Comparison of ENCODE assay signal across 17 cellular contexts in genomic region chr6:118902731-118903130, GRCh38. TPM values are rescaled to one million over a fixed set of nuclear protein-coding genes. Genes with fewer than 3 reads are reported as not detected.
A peak's percentile ranks its signal among the peaks of the same experiment; 100 is the strongest.
DNase-seq lines count a peak whose midpoint lies in the region; ATAC-seq, FAIRE-seq and TF ChIP-seq lines count a peak whose summit lies in the region.
"Had no signal": no experiment of that assay in that cellular context is flagged by ENCODE, and none has a peak within 500 bp of the region (broad histone marks: within the 10 kb centered on the region; RNA-seq: fewer than 3 reads in every experiment).

No MANE protein-coding gene starts in this region.

- in situ Hi-C loops in HAP-1 (cut with MboI; ENCODE audit: low sequenced_read_pairs): no loop called here

- H3K36me3 Mint-ChIP-seq in activated T-cell treated with anti-CD3 and anti-CD28 coated beads, Interleukin-2, amount 50 U/mL, for 24 hours (ENCODE audit: low read depth): peaks cover 92% of the 10 kb centered on the region
- peaks cover 8% of the 10 kb centered on the region for H3K36me3 Mint-ChIP-seq in T-helper 17 cell (ENCODE audit: low read depth)

- peak overlapping the region; percentile 5 for H3K27ac ChIP-seq in endothelial cell of umbilical vein (ENCODE audit: insufficient read depth, low read depth, low read length)
- peak overlapping the region; percentile 19 for H3K27ac ChIP-seq in osteoblast (ENCODE audit: low read depth, low read length)
- H3K27ac ChIP-seq: esophagus squamous epithelium, vagina had no signal

- intact Hi-C loops in endothelial cell of umbilical vein (cut with micrococcal nuclease): no loop called here

- H3K27ac Mint-ChIP-seq in activated T-cell treated with anti-CD3 and anti-CD28 coated beads, Interleukin-2, amount 50 U/mL, for 24 hours: peak overlapping the region; percentile 30
- peak overlapping the region; percentile 90 for H3K27ac Mint-ChIP-seq in T-helper 17 cell
- H3K27ac Mint-ChIP-seq: stimulated activated memory B cell treated with anti-CD40 and anti-IgM and Interleukin-4, amounts not matched to agents 10 μg/mL and 1 μg/mL and 100 μg/mL, for 72 hours had no signal

- DNase-seq in activated T-cell treated with anti-CD3 and anti-CD28 coated beads, Interleukin-2, amount 50 U/mL, for 24 hours: no peak
- DNase-seq in activated T-cell treated with anti-CD3 and anti-CD28 coated beads, Interleukin-2, amount 50 U/mL, for 1 hour: no peak
- DNase-seq in T-helper 17 cell: no peak
- peak; percentile 36 for DNase-seq in endothelial cell of umbilical vein (ENCODE audit: low read depth, low spot score)
- DNase-seq in osteoblast (ENCODE audit: insufficient read length, low spot score, missing footprints): no peak
- DNase-seq in HAP-1 (ENCODE audit: low spot score in 2 of 2): no peak
- no peak for DNase-seq in COR-L47 (lab: John Stamatoyannopoulos, UW)
- DNase-seq: activated T-cell treated with anti-CD3 and anti-CD28 coated beads, Interleukin-2, amount 50 U/mL, for 48 hours; central memory CD4-positive, alpha-beta T cell; esophagus squamous epithelium; NCI-H187 treated with DMSO at 0.1 percent for 48 hours; NCI-H526 treated with DMSO at 0.1 percent for 48 hours; SHP77 treated with DMSO at 0.1 percent for 48 hours; stimulated activated CD4-positive, alpha-beta T cell treated with anti-CD3 and anti-CD28 coated beads, Interleukin-2, amount 100 ng/mL, for 48 hours had no signal

- CTCF ChIA-PET in endothelial cell of umbilical vein (lab: Charles Lee): interaction anchor here (0.6 to 1.4 kb wide), 3 partner anchors 9 to 12 kb away, joined by 3 to 6 read pairs (median 5); partner anchors contain the start of gene ASF1A

- H3K9me1 ChIP-seq in endothelial cell of umbilical vein (replicated peaks; ENCODE audit: control insufficient read depth, extremely low read depth, insufficient read depth, low read length): no peaks in the 10 kb centered on the region

- H3K4me1 ChIP-seq in endothelial cell of umbilical vein (ENCODE audit: control insufficient read depth, extremely low read depth, insufficient read depth, low read length): peaks cover 9% of the 10 kb centered on the region
- peaks cover 10% of the 10 kb centered on the region for H3K4me1 ChIP-seq in osteoblast (ENCODE audit: insufficient read depth, low read length)
- H3K4me1 ChIP-seq in HAP-1: peaks cover 14% of the 10 kb centered on the region

- POLR2A ChIA-PET in endothelial cell of umbilical vein (lab: Charles Lee): no interaction called here

- H3K79me2 ChIP-seq in endothelial cell of umbilical vein (ENCODE audit: control insufficient read depth, insufficient read depth, low read length): peaks cover 55% of the 10 kb centered on the region
- peaks cover 57% of the 10 kb centered on the region for H3K79me2 ChIP-seq in osteoblast (ENCODE audit: insufficient read depth, low read length)

- TF ChIP-seq CTCF in endothelial cell of umbilical vein (IDR thresholded peaks at IDR 0.05; ENCODE audit: extremely low read depth in 1 of 2, insufficient read depth in 1 of 2, low read depth in 1 of 2, low read length in 2 of 2): no peak
- no peak for TF ChIP-seq CTCF in osteoblast (IDR thresholded peaks at IDR 0.05; ENCODE audit: extremely low read depth, low read depth, low read length)

- H2AFZ ChIP-seq in endothelial cell of umbilical vein (ENCODE audit: low read depth, low read length) (no peak overlapping the region), osteoblast (ENCODE audit: low read length) (no peak overlapping the region)

- H4K20me1 ChIP-seq in endothelial cell of umbilical vein (replicated peaks; ENCODE audit: control insufficient read depth, extremely low read depth, insufficient read depth, low read length) (no peaks in the 10 kb centered on the region), osteoblast (ENCODE audit: insufficient read depth, low read length) (no peaks in the 10 kb centered on the region)

- no peak overlapping the region for H3K9ac ChIP-seq in endothelial cell of umbilical vein (replicated peaks; ENCODE audit: extremely low read depth, insufficient read depth, low read length)

- no peaks in the 10 kb centered on the region for H3K9me3 Mint-ChIP-seq in activated T-cell treated with anti-CD3 and anti-CD28 coated beads, Interleukin-2, amount 50 U/mL, for 24 hours
- H3K9me3 Mint-ChIP-seq: stimulated activated memory B cell treated with anti-CD40 and anti-IgM and Interleukin-4, amounts not matched to agents 10 μg/mL and 1 μg/mL and 100 μg/mL, for 72 hours had no signal

- no peaks in the 10 kb centered on the region for H3K27me3 Mint-ChIP-seq in activated T-cell treated with anti-CD3 and anti-CD28 coated beads, Interleukin-2, amount 50 U/mL, for 24 hours
- no peaks in the 10 kb centered on the region for H3K27me3 Mint-ChIP-seq in T-helper 17 cell
- H3K27me3 Mint-ChIP-seq: stimulated activated memory B cell treated with anti-CD40 and anti-IgM and Interleukin-4, amounts not matched to agents 10 μg/mL and 1 μg/mL and 100 μg/mL, for 72 hours had no signal

- no TSS peak for BruUV-seq in endothelial cell of umbilical vein (replicated peaks; lab: Mats Ljungman, UMichigan)

- no peak overlapping the region for H3K4me3 Mint-ChIP-seq in activated T-cell treated with anti-CD3 and anti-CD28 coated beads, Interleukin-2, amount 50 U/mL, for 24 hours
- H3K4me3 Mint-ChIP-seq in T-helper 17 cell: no peak overlapping the region
- H3K4me3 Mint-ChIP-seq: stimulated activated memory B cell treated with anti-CD40 and anti-IgM and Interleukin-4, amounts not matched to agents 10 μg/mL and 1 μg/mL and 100 μg/mL, for 72 hours had no signal

- H3K4me3 ChIP-seq in endothelial cell of umbilical vein (replicated peaks in 1 of 3; ENCODE audit: insufficient read depth in 1 of 3, low read depth in 1 of 3, low read length in 3 of 3): no peak overlapping the region
- no peak overlapping the region for H3K4me3 ChIP-seq in osteoblast (ENCODE audit: insufficient read depth, low read length)
- no peak overlapping the region for H3K4me3 ChIP-seq in HAP-1
- H3K4me3 ChIP-seq: esophagus squamous epithelium, vagina had no signal

- TF ChIP-seq POLR2A in endothelial cell of umbilical vein (IDR thresholded peaks at IDR 0.05; ENCODE audit: low read depth, low read length): no peak

- dilution Hi-C loops in endothelial cell of umbilical vein (cut with MboI; ENCODE audit: extremely low pct_ligation_motif_present, low sequenced_read_pairs): no loop called here

- H3K27me3 ChIP-seq in endothelial cell of umbilical vein (ENCODE audit: control insufficient read depth in 2 of 2, insufficient read depth in 2 of 2, low read length in 2 of 2): no peaks in the 10 kb centered on the region
- no peaks in the 10 kb centered on the region for H3K27me3 ChIP-seq in osteoblast (ENCODE audit: insufficient read depth, low read length)
- H3K27me3 ChIP-seq in HAP-1 (ENCODE audit: low read depth): no peaks in the 10 kb centered on the region
- H3K27me3 ChIP-seq: esophagus squamous epithelium, vagina had no signal

- H3K4me2 ChIP-seq in endothelial cell of umbilical vein (ENCODE audit: insufficient read depth, low read length): peak overlapping the region; percentile 25
- no peak overlapping the region for H3K4me2 ChIP-seq in osteoblast (ENCODE audit: insufficient read depth, low read length)

- peak; percentile 21 for FAIRE-seq in endothelial cell of umbilical vein (lab: Jason Lieb, UNC)

- peaks cover 6 to 25% of the 10 kb centered on the region in 2 experiments for H3K36me3 ChIP-seq in endothelial cell of umbilical vein (ENCODE audit: control insufficient read depth in 2 of 2, extremely low read depth in 1 of 2, insufficient read depth in 2 of 2, low read length in 2 of 2)
- H3K36me3 ChIP-seq in osteoblast (ENCODE audit: insufficient read depth, low read length): peaks cover 28% of the 10 kb centered on the region
- H3K36me3 ChIP-seq in HAP-1 (replicated peaks): peaks cover 66% of the 10 kb centered on the region

- ATAC-seq in T-helper 17 cell (no peak), GM21367 (IDR thresholded peaks at IDR 0.05; ENCODE audit: unreplicated experiment) (no peak)
- ATAC-seq: stimulated activated memory B cell treated with anti-CD40 and anti-IgM and Interleukin-4, amounts not matched to agents 10 μg/mL and 1 μg/mL and 100 μg/mL, for 72 hours had no signal

- H3K9me3 ChIP-seq in T-helper 17 cell (ENCODE audit: control insufficient read depth, low read length, poor library complexity, severe bottlenecking) (no peaks in the 10 kb centered on the region), endothelial cell of umbilical vein (replicated peaks; ENCODE audit: control insufficient read depth, insufficient read depth, low read length) (no peaks in the 10 kb centered on the region), osteoblast (ENCODE audit: low read depth, low read length) (no peaks in the 10 kb centered on the region), HAP-1 (no peaks in the 10 kb centered on the region)
- H3K9me3 ChIP-seq: esophagus squamous epithelium, vagina had no signal

- peaks cover 88% of the 10 kb centered on the region for H3K4me1 Mint-ChIP-seq in activated T-cell treated with anti-CD3 and anti-CD28 coated beads, Interleukin-2, amount 50 U/mL, for 24 hours (ENCODE audit: low read depth)
- peaks cover 52% of the 10 kb centered on the region for H3K4me1 Mint-ChIP-seq in T-helper 17 cell

TF ChIP-seq in endothelial cell of umbilical vein, 7 proteins besides CTCF, POLR2A, EP300 and RAD21 (continues in another document):
- TF ChIP-seq JUN (IDR thresholded peaks at IDR 0.05; ENCODE audit: borderline replicate concordance, insufficient read depth, insufficient read length, low read depth) (no peak), MYC (IDR thresholded peaks at IDR 0.05; ENCODE audit: low read depth, low read length) (no peak)

RNA-seq across cellular contexts. Expression of gene ASF1A, which starts 8.8 kb away (rescaled TPM):
- 10 to 100 TPM; 14.4 to 20.6 TPM for total RNA-seq in T-helper 17 cell
- 38.4 TPM in 2 replicates for total RNA-seq in endothelial cell of umbilical vein
- polyA plus RNA-seq in endothelial cell of umbilical vein: 8.8 and 17.6 TPM in 2 replicates
- 14.5 and 14.6 TPM in 2 replicates for polyA plus RNA-seq in endothelial cell of umbilical vein (2011; cell fraction: cytosol; rRNA removed)
- 10.6 and 11.1 TPM in 2 replicates for polyA plus RNA-seq in endothelial cell of umbilical vein (2011; cell fraction: nucleus; rRNA removed)
- 18.4 and 33.7 TPM in 2 replicates for polyA plus RNA-seq in endothelial cell of umbilical vein (2012)
- polyA minus RNA-seq in endothelial cell of umbilical vein: 11.0 and 12.2 TPM in 2 replicates
- 10.2 TPM for polyA minus RNA-seq in endothelial cell of umbilical vein (2011; cell fraction: cytosol; rRNA and poly(A)+ RNA removed)
- 10.8 and 20.0 TPM in 2 replicates for polyA minus RNA-seq in endothelial cell of umbilical vein (2011; cell fraction: nucleus; rRNA and poly(A)+ RNA removed)
- total RNA-seq in osteoblast: 15.2 and 16.2 TPM in 2 replicates

RNA-seq across cellular contexts. Expression of gene MCM9, which starts 32.2 kb away (rescaled TPM):
- 10 to 100 TPM; 30.0 to 37.2 TPM for total RNA-seq in T-helper 17 cell
- total RNA-seq in endothelial cell of umbilical vein: 14.1 and 14.6 TPM in 2 replicates
- 1.3 and 2.0 TPM in 2 replicates for polyA plus RNA-seq in endothelial cell of umbilical vein
- 2.7 and 2.8 TPM in 2 replicates for polyA plus RNA-seq in endothelial cell of umbilical vein (2011; cell fraction: cytosol; rRNA removed)
- 11.2 and 12.9 TPM in 2 replicates for polyA plus RNA-seq in endothelial cell of umbilical vein (2011; cell fraction: nucleus; rRNA removed)
- polyA plus RNA-seq in endothelial cell of umbilical vein (2012): 6.9 and 9.5 TPM in 2 replicates
- 14.3 and 15.0 TPM in 2 replicates for polyA minus RNA-seq in endothelial cell of umbilical vein
- 3.3 TPM for polyA minus RNA-seq in endothelial cell of umbilical vein (2011; cell fraction: cytosol; rRNA and poly(A)+ RNA removed)
- 37.2 and 39.8 TPM in 2 replicates for polyA minus RNA-seq in endothelial cell of umbilical vein (2011; cell fraction: nucleus; rRNA and poly(A)+ RNA removed)
- total RNA-seq in osteoblast: 15.2 and 17.1 TPM in 2 replicates
